ENCODE assay signal across 8 cellular contexts in the genomic region with DNA sequence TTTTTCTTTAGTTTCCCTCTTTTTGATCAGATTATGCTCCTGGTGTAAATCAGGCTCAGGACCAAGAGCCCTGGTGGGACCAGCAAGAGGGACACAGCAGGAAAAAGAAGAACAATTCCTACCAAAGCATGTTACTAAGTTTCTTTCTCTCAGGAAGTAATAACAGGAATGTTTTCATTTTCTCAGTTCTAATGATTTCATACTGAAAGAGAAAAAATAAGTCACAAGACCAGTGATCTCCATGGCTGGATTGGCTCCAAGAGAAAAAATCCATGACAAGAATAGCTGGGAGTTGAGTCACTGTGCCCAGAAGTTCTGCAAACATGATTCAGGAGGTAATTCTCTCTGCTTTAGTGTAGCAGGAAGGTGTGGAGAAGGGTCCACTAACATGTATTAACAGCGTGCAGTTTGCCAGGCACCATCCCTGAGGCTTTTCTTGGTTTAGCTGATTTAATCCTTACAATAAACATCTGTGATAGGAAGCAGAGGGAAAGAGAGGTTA. TPM values are rescaled to one million over a fixed set of nuclear protein-coding genes. Genes with fewer than 3 reads are reported as not detected.
DNase-seq lines count a peak whose midpoint lies in the region; ATAC-seq and TF ChIP-seq lines count a peak whose summit lies in the region.

No MANE protein-coding gene starts in this region.

- no peaks in the 10 kb centered on the region for H3K4me1 Mint-ChIP-seq in T-helper 17 cell

- peaks cover 20% of the 10 kb centered on the region for H3K27me3 Mint-ChIP-seq in T-helper 17 cell

- peaks cover 5% of the 10 kb centered on the region for H3K36me3 Mint-ChIP-seq in T-helper 17 cell (ENCODE audit: low read depth)

- no peaks in the 10 kb centered on the region for H3K27me3 ChIP-seq in thoracic aorta (replicated peaks; ENCODE audit: insufficient read depth)

- peak overlapping the region; percentile 78 to 94 for H3K27ac ChIP-seq in thoracic aorta

- H3K27ac Mint-ChIP-seq in T-helper 17 cell, result no peak overlapping the region

- peaks cover 22 to 53% of the 10 kb centered on the region in 2 donors for H3K4me1 ChIP-seq in thoracic aorta (ENCODE audit: control insufficient read depth in 1 of 2, low read depth in 2 of 2)

- ATAC-seq in thoracic aorta (ENCODE audit: insufficient number of reproducible peaks, low FRiP score, low read depth), result peak; percentile 50
- no peak for ATAC-seq in GM19324 (IDR thresholded peaks at IDR 0.05; ENCODE audit: low FRiP score, unreplicated experiment)
- no peak for ATAC-seq in T-helper 17 cell

- H3K36me3 ChIP-seq in thoracic aorta, result no peaks in the 10 kb centered on the region

- H3K4me3 Mint-ChIP-seq in T-helper 17 cell, result no peak overlapping the region

- no peak overlapping the region for H3K4me3 ChIP-seq in cardiac fibroblast (replicated peaks in 1 of 2; ENCODE audit: low read depth in 2 of 2, low read length in 2 of 2)
- peak overlapping the region; percentile 24 for H3K4me3 ChIP-seq in thoracic aorta

- no peak for TF ChIP-seq CTCF in cardiac fibroblast (IDR thresholded peaks at IDR 0.05; ENCODE audit: low read depth, low read length)
- TF ChIP-seq CTCF in thoracic aorta (IDR thresholded peaks at IDR 0.05), result no peak

- intact Hi-C loops in posterior vena cava (cut with DNase I), result no loop called here

- DNase-seq in HS-27A (ENCODE audit: low read depth), result peak; percentile 92
- peak; percentile 97 to 98 for DNase-seq in cardiac fibroblast (ENCODE audit: low read depth in 2 of 2)
- peak; percentile 37 for DNase-seq in left kidney (ENCODE audit: low read depth, low spot score)
- DNase-seq in thoracic aorta (ENCODE audit: low spot score), result peak; percentile 36
- no peak for DNase-seq in UCSD-AML1 (lab: John Stamatoyannopoulos, UW; ENCODE audit: unreplicated experiment)
- DNase-seq in posterior vena cava (ENCODE audit: low spot score), result no peak
- no peak for DNase-seq in T-helper 17 cell

- no peaks in the 10 kb centered on the region for H3K9me3 ChIP-seq in thoracic aorta
- no peaks in the 10 kb centered on the region for H3K9me3 ChIP-seq in T-helper 17 cell (ENCODE audit: control insufficient read depth, low read length, poor library complexity, severe bottlenecking)

RNA-seq across cellular contexts. Expression of a gene that starts 23.8 kb away (rescaled TPM):
- total RNA-seq in thoracic aorta (10 to 100 TPM in 1 of 2 donors, 1 to 10 TPM in 1; 5.9 to 17.1 TPM), posterior vena cava (1 to 10 TPM; 3.6 to 6.1 TPM), T-helper 17 cell (10 to 100 TPM; 17.6 to 19.5 TPM)

RNA-seq across cellular contexts. Expression of a gene that starts 26.5 kb away (rescaled TPM):
- total RNA-seq in thoracic aorta, result 10 to 100 TPM; 39.7 to 44.2 TPM
- 10 to 100 TPM; 52.4 to 71.1 TPM for total RNA-seq in posterior vena cava
- 10 to 100 TPM; 24.7 to 33.8 TPM for total RNA-seq in T-helper 17 cell

RNA-seq across cellular contexts. Expression of a gene that starts 49.7 kb away (rescaled TPM):
- total RNA-seq in thoracic aorta, result 10 to 100 TPM in 1 of 2 donors, 1 to 10 TPM in 1; 9.6 to 22.7 TPM
- 10 to 100 TPM; 10.5 to 17.0 TPM for total RNA-seq in posterior vena cava
- total RNA-seq in T-helper 17 cell, result 10 to 100 TPM in 1 of 2 donors, 1 to 10 TPM in 1; 5.4 to 10.3 TPM

Comparison
In these comparisons a context has a peak if more than half of its experiments do, and no peak if none do; other contexts are left out.
1. DNase-seq: peak in HS-27A (single experiment), cardiac fibroblast (2 of 2), left kidney (single experiment) and thoracic aorta (single experiment); none in UCSD-AML1 (single experiment), posterior vena cava (single experiment) and T-helper 17 cell (0 of 3).